Comparison of ENCODE assay signal across 8 cellular contexts in genomic region chr1:32754282-32755097, GRCh38. TPM values are rescaled to one million over a fixed set of nuclear protein-coding genes. Genes with fewer than 3 reads are reported as not detected.
DNase-seq lines count a peak whose midpoint lies in the region; ATAC-seq and TF ChIP-seq lines count a peak whose summit lies in the region.

No MANE protein-coding gene starts in this region.

- H3K27ac Mint-ChIP-seq in CD4-positive, alpha-beta T cell, result peak overlapping the region; percentile 68
- no peak overlapping the region for H3K27ac Mint-ChIP-seq in IgD-negative memory B cell

- TF ChIP-seq POLR2A in upper lobe of left lung (IDR thresholded peaks at IDR 0.05), result peak in 1 of 4 donors; percentile 7

- ATAC-seq in CD4-positive, alpha-beta T cell (ENCODE audit: poor library complexity), result peak; percentile 84
- ATAC-seq in esophagus mucosa (peak; percentile 47), upper lobe of left lung (ENCODE audit: low FRiP score in 2 of 2) (peak; percentile 6 to 31)

- TF ChIP-seq RAD21 in neural cell (conservative IDR thresholded peaks at IDR 0.05), result peak; percentile 32

- TF ChIP-seq CTCF in CD4-positive, alpha-beta T cell (IDR thresholded peaks at IDR 0.05), result no peak
- TF ChIP-seq CTCF in neural cell (IDR thresholded peaks at IDR 0.05; ENCODE audit: poor library complexity, severe bottlenecking), result no peak
- TF ChIP-seq CTCF in upper lobe of left lung (IDR thresholded peaks at IDR 0.05), result no peak

- H3K9me3 Mint-ChIP-seq in CD4-positive, alpha-beta T cell, result no peaks in the 10 kb centered on the region
- H3K9me3 Mint-ChIP-seq in IgD-negative memory B cell, result no peaks in the 10 kb centered on the region

- H3K4me3 ChIP-seq in neural cell (ENCODE audit: low read length) (peak overlapping the region; percentile 78), upper lobe of left lung (peak overlapping the region; percentile 42 to 83 (median 69))

- peaks cover 29% of the 10 kb centered on the region for H3K4me1 Mint-ChIP-seq in CD4-positive, alpha-beta T cell (ENCODE audit: low read depth)
- peaks cover 0 to 7% (median 7%) of the 10 kb centered on the region in 3 donors for H3K4me1 Mint-ChIP-seq in IgD-negative memory B cell

- no peaks in the 10 kb centered on the region for H4K20me1 ChIP-seq in neural cell (ENCODE audit: insufficient read depth)

- H3K4me2 ChIP-seq in neural cell (ENCODE audit: low read length), result peak overlapping the region; percentile 94

- H3K36me3 Mint-ChIP-seq in CD4-positive, alpha-beta T cell (ENCODE audit: low read depth), result no peaks in the 10 kb centered on the region
- H3K36me3 Mint-ChIP-seq in IgD-negative memory B cell, result no peaks in the 10 kb centered on the region

- no peaks in the 10 kb centered on the region for H3K27me3 Mint-ChIP-seq in CD4-positive, alpha-beta T cell
- H3K27me3 Mint-ChIP-seq in IgD-negative memory B cell, result peaks cover 18% of the 10 kb centered on the region

- intact Hi-C loops in CD4-positive, alpha-beta T cell (cut with DNase I, micrococcal nuclease), result loop anchor here (1.0 to 2.0 kb wide), 2 partner anchors 62 to 63 kb away; partner anchors contain the start of genes S100PBP (in 2 of the 2) and YARS1 (in 2 of the 2)

- POLR2A ChIA-PET in CD4-positive, alpha-beta T cell (lab: Charles Lee), result interaction anchor here (0.9 to 1.0 kb wide), 2 partner anchors 20 to 104 kb away, joined by 3 read pairs; partner anchors contain the start of gene RBBP4

- H3F3A ChIP-seq in neural cell (ENCODE audit: insufficient read depth, low read length, poor library complexity, severe bottlenecking), result no peaks in the 10 kb centered on the region

- peaks cover 35 to 67% (median 44%) of the 10 kb centered on the region in 4 donors for H3K4me1 ChIP-seq in upper lobe of left lung

- no peaks in the 10 kb centered on the region for H3K36me3 ChIP-seq in neural cell (ENCODE audit: insufficient read depth, low read length)
- H3K36me3 ChIP-seq in upper lobe of left lung, result peaks cover 0 to 3% (median 0%) of the 10 kb centered on the region in 4 donors

- TF ChIP-seq EP300 in neural cell (conservative IDR thresholded peaks at IDR 0.05; ENCODE audit: poor library complexity, severe bottlenecking), result no peak
- no peak for TF ChIP-seq EP300 in upper lobe of left lung (IDR thresholded peaks at IDR 0.05)

- no peaks in the 10 kb centered on the region for H3K9me2 ChIP-seq in neural cell (ENCODE audit: insufficient read depth, low read length)

- DNase-seq in CD4-positive, alpha-beta T cell, result peak in 6 of 10 experiments; percentile 7 to 53 (median 20)
- DNase-seq in activated T-cell treated with anti-CD3 and anti-CD28 coated beads for 4 hours (peak; percentile 37), upper lobe of left lung (peak in 1 of 2 donors; percentile 62), HuH-7 (ENCODE audit: low spot score) (no peak), NCI-H2029 treated with DMSO at 0.1 percent for 48 hours (lab: John Stamatoyannopoulos, UW) (no peak)

- whole genome bisulfite sequencing in upper lobe of left lung, 2 donors, result 3 to 11% methylated on average over 19 to 36 of the region's 50 CpGs

- H3K79me2 ChIP-seq in neural cell (replicated peaks; ENCODE audit: insufficient read depth, low read length), result peaks cover 6% of the 10 kb centered on the region

- no peaks in the 10 kb centered on the region for H3K27me3 ChIP-seq in CD4-positive, alpha-beta T cell (ENCODE audit: control insufficient read depth, insufficient read depth, low read length)
- H3K27me3 ChIP-seq in neural cell (ENCODE audit: insufficient read depth, low read depth, low read length) (no peaks in the 10 kb centered on the region), upper lobe of left lung (no peaks in the 10 kb centered on the region)

- CTCF ChIA-PET in CD4-positive, alpha-beta T cell (lab: Charles Lee), result interaction anchor here (1.0 to 1.6 kb wide), 3 partner anchors 8 to 42 kb away, joined by 3 to 9 read pairs (median 3); no protein-coding TSS in a partner anchor

- peak overlapping the region; percentile 75 for H3K9ac ChIP-seq in neural cell (ENCODE audit: low read length)

- no peak overlapping the region for H3K27ac ChIP-seq in CD4-positive, alpha-beta T cell (ENCODE audit: low read depth, low read length)
- H3K27ac ChIP-seq in neural cell (ENCODE audit: low read length) (peak overlapping the region; percentile 71), upper lobe of left lung (peak overlapping the region; percentile 63 to 82 (median 72))

- H3K4me3 Mint-ChIP-seq in CD4-positive, alpha-beta T cell, result peak overlapping the region; percentile 88
- H3K4me3 Mint-ChIP-seq in IgD-negative memory B cell, result peak overlapping the region; percentile 11 to 91 (median 88)

- H3K9me3 ChIP-seq in CD4-positive, alpha-beta T cell (ENCODE audit: control insufficient read depth, low read length), result no peaks in the 10 kb centered on the region
- no peaks in the 10 kb centered on the region for H3K9me3 ChIP-seq in neural cell (ENCODE audit: low read length)
- no peaks in the 10 kb centered on the region for H3K9me3 ChIP-seq in upper lobe of left lung

- H2AFZ ChIP-seq in neural cell (ENCODE audit: low read depth, low read length), result peak overlapping the region; percentile 27

TF ChIP-seq in neural cell, 6 proteins besides CTCF, POLR2A, EP300 and RAD21:
- no peak for TF ChIP-seq EZH2 (IDR thresholded peaks at IDR 0.05; ENCODE audit: borderline replicate concordance, insufficient read depth, low read length, poor library complexity, severe bottlenecking)
- TF ChIP-seq POLR2AphosphoS5 (IDR thresholded peaks at IDR 0.05), result peak; percentile 59
- TF ChIP-seq REST (IDR thresholded peaks at IDR 0.05; ENCODE audit: borderline replicate concordance), result peak; percentile 89
- TF ChIP-seq MXI1 (conservative IDR thresholded peaks at IDR 0.05; ENCODE audit: poor library complexity, severe bottlenecking), result peak; percentile 83
- TF ChIP-seq SMC3 (conservative IDR thresholded peaks at IDR 0.05; ENCODE audit: poor library complexity), result peak; percentile 33
- peak; percentile 50 for TF ChIP-seq TAF1 (IDR thresholded peaks at IDR 0.05; ENCODE audit: low read depth)

RNA-seq across cellular contexts. Expression of gene SYNC, which starts 51.9 kb away (rescaled TPM):
- total RNA-seq in CD4-positive, alpha-beta T cell, result not detected
- polyA plus RNA-seq in IgD-negative memory B cell (not detected), neural cell (not detected in 2 replicates)
- total RNA-seq in esophagus mucosa (5.0 TPM), upper lobe of left lung (10 to 100 TPM; 12.0 to 33.5 (median 25.8) TPM)
- 0.23 TPM in 1 of 2 replicates, not detected in the other for polyA minus RNA-seq in neural cell

Comparison
In these comparisons a context has a peak if more than half of its experiments do, and no peak if none do; other contexts are left out.
1. ATAC-seq: peak in every context shown above with its lines; median percentile 84 in CD4-positive, alpha-beta T cell; 47 in esophagus mucosa; 18 in upper lobe of left lung.
2. DNase-seq: peak in CD4-positive, alpha-beta T cell (6 of 10) and activated T-cell treated with anti-CD3 and anti-CD28 coated beads for 4 hours (single experiment); none in HuH-7 (single experiment) and NCI-H2029 treated with DMSO at 0.1 percent for 48 hours (single experiment).